In the genomic region with DNA sequence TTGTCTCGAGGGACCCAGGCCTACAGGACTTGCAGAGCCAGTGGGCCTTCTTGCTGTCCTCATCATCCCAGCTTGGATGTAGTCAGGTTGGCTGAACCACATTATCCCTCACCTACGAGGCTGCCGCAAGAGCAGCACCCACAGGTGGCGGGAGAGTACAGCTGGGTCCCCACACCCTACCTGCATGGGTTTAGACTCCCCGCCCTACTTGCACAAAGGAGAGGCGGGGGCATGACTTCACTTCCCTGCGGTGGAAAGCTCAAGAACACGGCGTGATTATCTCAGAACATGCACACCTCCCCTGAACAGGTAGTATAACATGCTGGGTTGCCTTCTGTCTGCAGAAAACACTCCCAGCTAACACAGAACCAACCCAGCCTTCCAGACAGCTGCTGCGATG, we compare ENCODE assay signal across 12 cellular contexts. TPM values are rescaled to one million over a fixed set of nuclear protein-coding genes. Genes with fewer than 3 reads are reported as not detected.
DNase-seq lines count a peak whose midpoint lies in the region; ATAC-seq, FAIRE-seq and TF ChIP-seq lines count a peak whose summit lies in the region.
"Had no signal": no experiment of that assay in that cellular context is flagged by ENCODE, and none has a peak within 500 bp of the region (broad histone marks: within the 10 kb centered on the region; RNA-seq: fewer than 3 reads in every experiment).

No MANE protein-coding gene starts in this region.

- no peak overlapping the region for H3K4me2 ChIP-seq in IMR-90 (ENCODE audit: low read depth, low read length)
- H3K4me2 ChIP-seq: KMS-11 had no signal

- H2BK120ac ChIP-seq in IMR-90 (ENCODE audit: low read depth, low read length) = no peak overlapping the region

- H3K4me1 ChIP-seq in A673 (ENCODE audit: insufficient read depth, low read length, poor library complexity, severe bottlenecking) = peaks cover 29% of the 10 kb centered on the region
- peaks cover 12% of the 10 kb centered on the region for H3K4me1 ChIP-seq in IMR-90 (ENCODE audit: control insufficient read depth, insufficient read depth, low read length)

- no peak overlapping the region for H4K5ac ChIP-seq in IMR-90 (ENCODE audit: low read depth, low read length)

- 0 out of 2 replicates have a peak overlapping the region, but pooled peaks have one; percentile 19 for H4K91ac ChIP-seq in IMR-90 (ENCODE audit: insufficient read depth, low read depth, low read length)

- no peaks in the 10 kb centered on the region for H3K27me3 ChIP-seq in A673 (replicated peaks; ENCODE audit: insufficient read depth, low read depth, low read length, poor library complexity)
- no peaks in the 10 kb centered on the region for H3K27me3 ChIP-seq in IMR-90 (ENCODE audit: control insufficient read depth, insufficient read depth, low read length)
- H3K27me3 ChIP-seq: ascending aorta had no signal

- H4K20me1 ChIP-seq in IMR-90 (ENCODE audit: insufficient read depth, low read length) = peaks cover 82% of the 10 kb centered on the region

- ATAC-seq in IMR-90 (ENCODE audit: low read depth) = no peak
- ATAC-seq in GM18870 (IDR thresholded peaks at IDR 0.05; ENCODE audit: unreplicated experiment) = no peak
- ATAC-seq in HG02610 (IDR thresholded peaks at IDR 0.05; ENCODE audit: unreplicated experiment) = no peak
- ATAC-seq: Right ventricle myocardium inferior had no signal

- peak overlapping the region; percentile 68 for H3K4ac ChIP-seq in IMR-90 (ENCODE audit: low read depth, low read length)

- H4K8ac ChIP-seq in IMR-90 (ENCODE audit: low read depth in 2 of 2, low read length in 2 of 2) = peak overlapping the region in 1 of 2 experiments; percentile 54; a peak in 1 of 4 replicates

- H2BK15ac ChIP-seq in IMR-90 (ENCODE audit: low read depth, low read length) = no peak overlapping the region

- H3K9me3 ChIP-seq in A673 (ENCODE audit: low read depth, low read length, poor library complexity, severe bottlenecking) (no peaks in the 10 kb centered on the region), IMR-90 (ENCODE audit: control insufficient read depth, insufficient read depth, low read length) (no peaks in the 10 kb centered on the region)
- H3K9me3 ChIP-seq: ascending aorta had no signal

- no peak overlapping the region for H2AFZ ChIP-seq in IMR-90 (replicated peaks; ENCODE audit: low read length, poor library complexity)

- CTCF ChIA-PET in A673 (lab: Charles Lee) = no interaction called here
- CTCF ChIA-PET in IMR-90 (lab: Yijun Ruan, JAX) = no interaction called here

- H3K27ac ChIP-seq in A673 (ENCODE audit: low read depth, low read length, poor library complexity, severe bottlenecking) (peak overlapping the region; percentile 37), IMR-90 (ENCODE audit: insufficient read depth, low read length) (peak overlapping the region; percentile 8; the same call in 1 of the 2 replicates)
- H3K27ac ChIP-seq: ascending aorta, KMS-11 had no signal

- in situ Hi-C loops in IMR-90 (cut with MboI; ENCODE audit: low sequenced_read_pairs) = no loop called here

- H3K14ac ChIP-seq in IMR-90 (replicated peaks; ENCODE audit: low read depth, low read length) = peak overlapping the region; percentile 12; the same call in 1 of the 2 replicates

- WGBS in IMR-90 (ENCODE audit: extremely low coverage in 2 of 2, insufficient read length in 1 of 2), 2 experiments = 94% methylated on average over 3 of the region's 10 CpGs; no CpG with 5 or more reads in 1 of the 2 experiments

- TF ChIP-seq RAD21 in IMR-90 (IDR thresholded peaks at IDR 0.05; ENCODE audit: low read length) = no peak

- H3K9me1 ChIP-seq in IMR-90 (ENCODE audit: insufficient read depth, low read length) = peaks cover 48% of the 10 kb centered on the region

- dilution Hi-C loops in IMR-90 (cut with HindIII; ENCODE audit: low sequenced_read_pairs, unreplicated experiment) = no loop called here

- no peak overlapping the region for H3K18ac ChIP-seq in IMR-90 (ENCODE audit: low read depth, low read length)

- BruUV-seq in A673 (replicated peaks; lab: Mats Ljungman, UMichigan) (no TSS peak), IMR-90 (replicated peaks; lab: Mats Ljungman, UMichigan) (no TSS peak)

- H2BK5ac ChIP-seq in IMR-90 (ENCODE audit: low read depth, low read length, poor library complexity, severe bottlenecking) = peak overlapping the region; percentile 3

- TF ChIP-seq POLR2A in IMR-90 (IDR thresholded peaks at IDR 0.05; ENCODE audit: low read depth, low read length) (no peak), GM12892 (IDR thresholded peaks at IDR 0.05; ENCODE audit: low read depth, low read length) (no peak)

- POLR2A ChIA-PET in A673 (lab: Charles Lee; ENCODE audit: low non-redundant PET) (no interaction called here), IMR-90 (lab: Charles Lee; ENCODE audit: unreplicated experiment) (no interaction called here)

- peak overlapping the region; percentile 73 for H2AK9ac ChIP-seq in IMR-90 (replicated peaks; ENCODE audit: low read depth, low read length, poor library complexity)

- DNase-seq in A673 (ENCODE audit: low spot score) = no peak
- DNase-seq in IMR-90 = no peak
- peak; percentile 9 to 20 for DNase-seq in cerebellar nuclear complex (lab: John Stamatoyannopoulos, UW)
- DNase-seq in mesenteric fat pad (ENCODE audit: low spot score) = peak; percentile 65
- DNase-seq in GM12892 (ENCODE audit: insufficient read length) = no peak
- no peak for DNase-seq in NCI-H1092 treated with DMSO at 0.1 percent for 48 hours (lab: John Stamatoyannopoulos, UW)
- DNase-seq: NCI-H526 treated with DMSO at 0.1 percent for 48 hours had no signal

- no peak overlapping the region for H2BK20ac ChIP-seq in IMR-90 (ENCODE audit: low read depth, low read length)

- no peak for TF ChIP-seq CTCF in A673 (conservative IDR thresholded peaks at IDR 0.05; ENCODE audit: low read depth, low read length)
- TF ChIP-seq CTCF in IMR-90 (conservative IDR thresholded peaks at IDR 0.05; ENCODE audit: low read depth, low read length) = no peak

- H3K36me3 ChIP-seq in A673 (ENCODE audit: insufficient read depth, low read length, poor library complexity, severe bottlenecking) = peaks cover 12% of the 10 kb centered on the region
- H3K36me3 ChIP-seq in IMR-90 (ENCODE audit: control insufficient read depth, insufficient read depth, low read length) = peaks cover 23% of the 10 kb centered on the region; the same call in 1 of the 2 replicates

- intact Hi-C loops in A673 (cut with micrococcal nuclease; ENCODE audit: unreplicated experiment) = loop anchor here (2.0 kb wide), 1 partner anchor 38 kb away; no protein-coding TSS in a partner anchor
- intact Hi-C loops in IMR-90 (cut with micrococcal nuclease) = loop anchor here (5.0 kb wide), 1 partner anchor 44 kb away; no protein-coding TSS in a partner anchor

- peak overlapping the region; percentile 6; the same call in 1 of the 2 replicates for H3K23ac ChIP-seq in IMR-90 (ENCODE audit: low read depth, low read length)

- no peak for FAIRE-seq in GM12892 (lab: Jason Lieb, UNC)

- peaks cover 54 to 92% of the 10 kb centered on the region in 2 experiments for H3K79me1 ChIP-seq in IMR-90 (ENCODE audit: low read depth in 1 of 2, low read length in 2 of 2)

- peak overlapping the region; percentile 26; the same call in 1 of the 2 replicates for H3K56ac ChIP-seq in IMR-90 (ENCODE audit: extremely low read depth, insufficient read depth, low read length)

- H3K4me3 ChIP-seq in A673 (ENCODE audit: low read depth, low read length, poor library complexity, severe bottlenecking) (no peak overlapping the region), IMR-90 (ENCODE audit: insufficient read depth, low read depth, low read length) (no peak overlapping the region)
- H3K4me3 ChIP-seq: ascending aorta had no signal

- no peak overlapping the region for H3K9ac ChIP-seq in IMR-90 (ENCODE audit: low read depth, low read length)
- H3K9ac ChIP-seq: KMS-11 had no signal

- H2AK5ac ChIP-seq in IMR-90 (ENCODE audit: low read depth, low read length) = peak overlapping the region; percentile 43; the same call in 1 of the 2 replicates

TF ChIP-seq in IMR-90, 13 proteins besides CTCF, POLR2A, EP300 and RAD21 (continues in another document):
- no peak for TF ChIP-seq MAZ (IDR thresholded peaks at IDR 0.05; ENCODE audit: borderline replicate concordance, low read depth, low read length)
- no peak for TF ChIP-seq CHD1 (IDR thresholded peaks at IDR 0.05; ENCODE audit: low read depth, low read length)
- TF ChIP-seq RFX5 (IDR thresholded peaks at IDR 0.05; ENCODE audit: low read depth, low read length) = no peak
- TF ChIP-seq MAFK (IDR thresholded peaks at IDR 0.05; ENCODE audit: low read depth, low read length) = no peak
- no peak for TF ChIP-seq RCOR1 (IDR thresholded peaks at IDR 0.05; ENCODE audit: insufficient replicate concordance, low read length)
- TF ChIP-seq ELK1 (IDR thresholded peaks at IDR 0.05; ENCODE audit: borderline replicate concordance, low read depth, low read length) = no peak
- TF ChIP-seq CEBPB (IDR thresholded peaks at IDR 0.05; ENCODE audit: low read depth, low read length) = no peak
- TF ChIP-seq FOS (IDR thresholded peaks at IDR 0.05; ENCODE audit: low read depth, low read length) = no peak
- no peak for TF ChIP-seq SMC3 (IDR thresholded peaks at IDR 0.05; ENCODE audit: low read depth, low read length)
- no peak for TF ChIP-seq BHLHE40 (IDR thresholded peaks at IDR 0.05; ENCODE audit: low read depth, low read length)
- TF ChIP-seq MXI1 (IDR thresholded peaks at IDR 0.05; ENCODE audit: borderline replicate concordance, low read depth, low read length) = no peak
- no peak for TF ChIP-seq NFE2L2 (IDR thresholded peaks at IDR 0.05; ENCODE audit: low read depth, low read length)

RNA-seq across cellular contexts. Expression of gene CTBP2, which starts 57.5 kb away (rescaled TPM):
- total RNA-seq in A673 (2021) = 77.8 and 81.7 TPM in 2 replicates
- 74.2 and 81.0 TPM in 2 replicates for total RNA-seq in IMR-90 (2012; rRNA removed)
- 80.2 and 86.6 TPM in 2 replicates for polyA plus RNA-seq in IMR-90 (2012; rRNA removed)
- 63.0 and 104 TPM in 2 replicates for polyA plus RNA-seq in IMR-90 (2012; cell fraction: cytosol; rRNA removed)
- polyA plus RNA-seq in IMR-90 (2012; cell fraction: nucleus; rRNA removed; ENCODE audit: low replicate concordance) = 167 and 220 TPM in 2 replicates
- total RNA-seq in mesenteric fat pad = 56.5 TPM
- 2.2 TPM for polyA plus RNA-seq in GM12892 (2012; ENCODE audit: missing spikeins)

Comparison
In these comparisons a context has a peak if more than half of its experiments do, and no peak if none do; other contexts are left out.
1. DNase-seq: peak in cerebellar nuclear complex (2 of 2) and mesenteric fat pad (single experiment); none in A673 (single experiment), IMR-90 (single experiment), GM12892 (single experiment) and NCI-H1092 treated with DMSO at 0.1 percent for 48 hours (single experiment).